ENCODE assay signal across 26 cellular contexts in the genomic region with DNA sequence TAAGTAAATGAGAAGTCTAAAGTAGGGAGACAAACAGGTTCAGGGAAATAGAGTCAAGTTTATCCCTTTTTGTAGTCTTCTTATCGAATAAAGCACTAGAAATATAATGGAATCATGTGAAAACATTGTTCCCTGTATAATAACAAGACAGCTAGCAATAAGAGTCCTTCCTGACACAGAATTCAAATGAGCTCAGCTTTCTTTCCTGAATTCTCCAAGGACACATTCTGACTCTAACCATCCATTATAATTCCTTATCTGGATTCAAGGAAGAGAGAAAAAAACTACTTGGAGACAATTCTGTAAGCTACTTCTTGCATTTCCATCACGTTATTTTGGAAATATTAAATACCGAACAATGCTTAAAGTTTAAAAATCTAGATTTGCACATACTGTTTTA.
"Had no signal": no experiment of that assay in that cellular context is flagged by ENCODE, and none has a peak within 500 bp of the region (broad histone marks: within the 10 kb centered on the region; RNA-seq: fewer than 3 reads in every experiment).

No MANE protein-coding gene starts in this region.

- H3K27me3 ChIP-seq: colonic mucosa, dorsolateral prefrontal cortex, esophagus muscularis mucosa, esophagus squamous epithelium, foreskin keratinocyte, gastrocnemius medialis, gastroesophageal sphincter, heart left ventricle, heart right ventricle had no signal

- FAIRE-seq: colon, endothelial cell of umbilical vein had no signal

- DNase-seq: colonic mucosa; cortex of kidney; dorsolateral prefrontal cortex; effector CD4-positive, alpha-beta T cell; effector CD8-positive, alpha-beta T cell; effector memory CD4-positive, alpha-beta T cell; effector memory CD8-positive, alpha-beta T cell; endodermal cell; erythroblast; esophagus squamous epithelium; foreskin fibroblast; foreskin keratinocyte; foreskin melanocyte; gastrocnemius medialis; glutamatergic neuron; head of caudate nucleus; heart left ventricle; heart right ventricle had no signal

- H3K4me3 ChIP-seq: colonic mucosa, coronary artery, dorsolateral prefrontal cortex, esophagus muscularis mucosa, esophagus squamous epithelium, gastrocnemius medialis, gastroesophageal sphincter, heart left ventricle, heart right ventricle had no signal

- H3K27me3 Mint-ChIP-seq: dendritic cell treated with granulocyte-macrophage colony-stimulating factor and Interleukin-4, amounts not matched to agents 40 ng/mL and 50 ng/mL, for 4 days; effector memory CD8-positive, alpha-beta T cell had no signal

- H3K27ac ChIP-seq: colonic mucosa, coronary artery, dorsolateral prefrontal cortex, epithelial cell of prostate, esophagus muscularis mucosa, esophagus squamous epithelium, foreskin keratinocyte, gastrocnemius medialis, gastroesophageal sphincter, heart left ventricle, heart right ventricle had no signal

- ATAC-seq: effector memory CD8-positive, alpha-beta T cell; esophagus mucosa; foreskin keratinocyte; gastrocnemius medialis; gastroesophageal sphincter; heart left ventricle; heart right ventricle had no signal

- H3K9me3 ChIP-seq: colonic mucosa, esophagus muscularis mucosa, esophagus squamous epithelium, gastrocnemius medialis, gastroesophageal sphincter, heart left ventricle, heart right ventricle had no signal

- H3K4me1 ChIP-seq: colonic mucosa, esophagus muscularis mucosa, esophagus squamous epithelium, foreskin keratinocyte, gastrocnemius medialis, gastroesophageal sphincter, heart left ventricle, heart right ventricle had no signal

- H3K27ac Mint-ChIP-seq: dendritic cell treated with granulocyte-macrophage colony-stimulating factor and Interleukin-4, amounts not matched to agents 40 ng/mL and 50 ng/mL, for 4 days; endodermal cell had no signal

- H3K9me3 Mint-ChIP-seq: dendritic cell treated with granulocyte-macrophage colony-stimulating factor and Interleukin-4, amounts not matched to agents 40 ng/mL and 50 ng/mL, for 4 days; effector memory CD8-positive, alpha-beta T cell; endodermal cell had no signal

- H3K4me3 Mint-ChIP-seq: dendritic cell treated with granulocyte-macrophage colony-stimulating factor and Interleukin-4, amounts not matched to agents 40 ng/mL and 50 ng/mL, for 4 days; effector memory CD8-positive, alpha-beta T cell; endodermal cell had no signal
